1 cellular context compared by ENCODE assay signal in the genomic region with DNA sequence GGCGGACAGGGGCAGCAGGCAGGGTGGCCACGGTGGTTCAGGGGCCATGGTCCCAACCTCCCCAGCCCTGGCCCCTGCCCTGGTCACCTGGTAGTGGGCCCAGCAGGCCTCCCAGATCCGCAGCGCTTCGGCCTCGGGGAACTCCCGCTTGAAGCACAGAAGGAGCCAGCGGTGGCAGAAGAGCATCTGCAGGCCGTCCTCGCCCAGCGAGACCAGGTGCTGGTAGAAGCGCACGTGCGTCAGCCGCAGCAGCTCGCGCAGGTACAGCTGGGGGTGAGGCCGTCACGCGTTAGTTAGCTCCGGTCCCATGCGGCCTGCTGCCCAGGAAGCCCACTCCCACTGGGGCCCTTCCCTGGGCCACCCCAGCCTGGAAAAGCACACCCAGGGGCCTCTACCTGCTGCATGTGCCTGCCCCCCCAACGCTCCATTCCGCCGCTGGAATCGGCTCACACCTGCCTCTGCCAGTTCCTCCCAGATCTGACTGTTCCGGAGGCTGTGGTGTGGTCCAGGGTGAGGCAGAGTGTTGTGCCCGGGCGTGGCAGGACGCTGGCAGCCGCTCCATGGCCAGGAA.
TF ChIP-seq lines count a peak whose summit lies in the region.

No MANE protein-coding gene starts in this region.

TF ChIP-seq in H1, 55 proteins besides CTCF, POLR2A, EP300 and RAD21:
- TF ChIP-seq POU5F1 (IDR thresholded peaks at IDR 0.05; ENCODE audit: low read depth, low read length) (no peak), NANOG (IDR thresholded peaks at IDR 0.05; ENCODE audit: insufficient read depth, low read depth, low read length, poor library complexity, severe bottlenecking) (no peak), YY1 (IDR thresholded peaks at IDR 0.05; ENCODE audit: low read depth, low read length) (no peak), JUND (IDR thresholded peaks at IDR 0.05; ENCODE audit: low read length) (no peak), NRF1 (IDR thresholded peaks at IDR 0.05; ENCODE audit: low read depth, low read length) (no peak), SAP30 (IDR thresholded peaks at IDR 0.05; ENCODE audit: insufficient read depth, insufficient replicate concordance, low read length) (no peak), KDM4A (IDR thresholded peaks at IDR 0.05; ENCODE audit: low read depth, low read length, severe bottlenecking) (no peak), SP1 (IDR thresholded peaks at IDR 0.05; ENCODE audit: low read depth, low read length) (no peak), ASH2L (IDR thresholded peaks at IDR 0.05; ENCODE audit: low read length) (no peak), EGR1 (IDR thresholded peaks at IDR 0.05; ENCODE audit: borderline replicate concordance, low read depth, low read length) (no peak), HDAC6 (IDR thresholded peaks at IDR 0.05; ENCODE audit: low read depth, low read length) (no peak), SIN3A (conservative IDR thresholded peaks at IDR 0.05 in 1 of 2, IDR thresholded peaks at IDR 0.05 in 1 of 2; ENCODE audit: low read depth in 1 of 2, low read length in 2 of 2) (no peak), BACH1 (IDR thresholded peaks at IDR 0.05; ENCODE audit: low read length) (no peak), RNF2 (IDR thresholded peaks at IDR 0.05; ENCODE audit: borderline replicate concordance, low read depth, low read length, missing control alignments, poor library complexity, severe bottlenecking) (no peak), BCL11A (IDR thresholded peaks at IDR 0.05; ENCODE audit: low read depth in 2 of 2, low read length in 2 of 2) (no peak), PHF8 (conservative IDR thresholded peaks at IDR 0.05; ENCODE audit: low read depth, low read length) (no peak)
- TF ChIP-seq, protein P1, sequence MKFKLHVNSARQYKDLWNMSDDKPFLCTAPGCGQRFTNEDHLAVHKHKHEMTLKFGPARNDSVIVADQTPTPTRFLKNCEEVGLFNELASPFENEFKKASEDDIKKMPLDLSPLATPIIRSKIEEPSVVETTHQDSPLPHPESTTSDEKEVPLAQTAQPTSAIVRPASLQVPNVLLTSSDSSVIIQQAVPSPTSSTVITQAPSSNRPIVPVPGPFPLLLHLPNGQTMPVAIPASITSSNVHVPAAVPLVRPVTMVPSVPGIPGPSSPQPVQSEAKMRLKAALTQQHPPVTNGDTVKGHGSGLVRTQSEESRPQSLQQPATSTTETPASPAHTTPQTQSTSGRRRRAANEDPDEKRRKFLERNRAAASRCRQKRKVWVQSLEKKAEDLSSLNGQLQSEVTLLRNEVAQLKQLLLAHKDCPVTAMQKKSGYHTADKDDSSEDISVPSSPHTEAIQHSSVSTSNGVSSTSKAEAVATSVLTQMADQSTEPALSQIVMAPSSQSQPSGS (IDR thresholded peaks at IDR 0.05; ENCODE audit: low read length) = no peak
- TF ChIP-seq, protein P2, sequence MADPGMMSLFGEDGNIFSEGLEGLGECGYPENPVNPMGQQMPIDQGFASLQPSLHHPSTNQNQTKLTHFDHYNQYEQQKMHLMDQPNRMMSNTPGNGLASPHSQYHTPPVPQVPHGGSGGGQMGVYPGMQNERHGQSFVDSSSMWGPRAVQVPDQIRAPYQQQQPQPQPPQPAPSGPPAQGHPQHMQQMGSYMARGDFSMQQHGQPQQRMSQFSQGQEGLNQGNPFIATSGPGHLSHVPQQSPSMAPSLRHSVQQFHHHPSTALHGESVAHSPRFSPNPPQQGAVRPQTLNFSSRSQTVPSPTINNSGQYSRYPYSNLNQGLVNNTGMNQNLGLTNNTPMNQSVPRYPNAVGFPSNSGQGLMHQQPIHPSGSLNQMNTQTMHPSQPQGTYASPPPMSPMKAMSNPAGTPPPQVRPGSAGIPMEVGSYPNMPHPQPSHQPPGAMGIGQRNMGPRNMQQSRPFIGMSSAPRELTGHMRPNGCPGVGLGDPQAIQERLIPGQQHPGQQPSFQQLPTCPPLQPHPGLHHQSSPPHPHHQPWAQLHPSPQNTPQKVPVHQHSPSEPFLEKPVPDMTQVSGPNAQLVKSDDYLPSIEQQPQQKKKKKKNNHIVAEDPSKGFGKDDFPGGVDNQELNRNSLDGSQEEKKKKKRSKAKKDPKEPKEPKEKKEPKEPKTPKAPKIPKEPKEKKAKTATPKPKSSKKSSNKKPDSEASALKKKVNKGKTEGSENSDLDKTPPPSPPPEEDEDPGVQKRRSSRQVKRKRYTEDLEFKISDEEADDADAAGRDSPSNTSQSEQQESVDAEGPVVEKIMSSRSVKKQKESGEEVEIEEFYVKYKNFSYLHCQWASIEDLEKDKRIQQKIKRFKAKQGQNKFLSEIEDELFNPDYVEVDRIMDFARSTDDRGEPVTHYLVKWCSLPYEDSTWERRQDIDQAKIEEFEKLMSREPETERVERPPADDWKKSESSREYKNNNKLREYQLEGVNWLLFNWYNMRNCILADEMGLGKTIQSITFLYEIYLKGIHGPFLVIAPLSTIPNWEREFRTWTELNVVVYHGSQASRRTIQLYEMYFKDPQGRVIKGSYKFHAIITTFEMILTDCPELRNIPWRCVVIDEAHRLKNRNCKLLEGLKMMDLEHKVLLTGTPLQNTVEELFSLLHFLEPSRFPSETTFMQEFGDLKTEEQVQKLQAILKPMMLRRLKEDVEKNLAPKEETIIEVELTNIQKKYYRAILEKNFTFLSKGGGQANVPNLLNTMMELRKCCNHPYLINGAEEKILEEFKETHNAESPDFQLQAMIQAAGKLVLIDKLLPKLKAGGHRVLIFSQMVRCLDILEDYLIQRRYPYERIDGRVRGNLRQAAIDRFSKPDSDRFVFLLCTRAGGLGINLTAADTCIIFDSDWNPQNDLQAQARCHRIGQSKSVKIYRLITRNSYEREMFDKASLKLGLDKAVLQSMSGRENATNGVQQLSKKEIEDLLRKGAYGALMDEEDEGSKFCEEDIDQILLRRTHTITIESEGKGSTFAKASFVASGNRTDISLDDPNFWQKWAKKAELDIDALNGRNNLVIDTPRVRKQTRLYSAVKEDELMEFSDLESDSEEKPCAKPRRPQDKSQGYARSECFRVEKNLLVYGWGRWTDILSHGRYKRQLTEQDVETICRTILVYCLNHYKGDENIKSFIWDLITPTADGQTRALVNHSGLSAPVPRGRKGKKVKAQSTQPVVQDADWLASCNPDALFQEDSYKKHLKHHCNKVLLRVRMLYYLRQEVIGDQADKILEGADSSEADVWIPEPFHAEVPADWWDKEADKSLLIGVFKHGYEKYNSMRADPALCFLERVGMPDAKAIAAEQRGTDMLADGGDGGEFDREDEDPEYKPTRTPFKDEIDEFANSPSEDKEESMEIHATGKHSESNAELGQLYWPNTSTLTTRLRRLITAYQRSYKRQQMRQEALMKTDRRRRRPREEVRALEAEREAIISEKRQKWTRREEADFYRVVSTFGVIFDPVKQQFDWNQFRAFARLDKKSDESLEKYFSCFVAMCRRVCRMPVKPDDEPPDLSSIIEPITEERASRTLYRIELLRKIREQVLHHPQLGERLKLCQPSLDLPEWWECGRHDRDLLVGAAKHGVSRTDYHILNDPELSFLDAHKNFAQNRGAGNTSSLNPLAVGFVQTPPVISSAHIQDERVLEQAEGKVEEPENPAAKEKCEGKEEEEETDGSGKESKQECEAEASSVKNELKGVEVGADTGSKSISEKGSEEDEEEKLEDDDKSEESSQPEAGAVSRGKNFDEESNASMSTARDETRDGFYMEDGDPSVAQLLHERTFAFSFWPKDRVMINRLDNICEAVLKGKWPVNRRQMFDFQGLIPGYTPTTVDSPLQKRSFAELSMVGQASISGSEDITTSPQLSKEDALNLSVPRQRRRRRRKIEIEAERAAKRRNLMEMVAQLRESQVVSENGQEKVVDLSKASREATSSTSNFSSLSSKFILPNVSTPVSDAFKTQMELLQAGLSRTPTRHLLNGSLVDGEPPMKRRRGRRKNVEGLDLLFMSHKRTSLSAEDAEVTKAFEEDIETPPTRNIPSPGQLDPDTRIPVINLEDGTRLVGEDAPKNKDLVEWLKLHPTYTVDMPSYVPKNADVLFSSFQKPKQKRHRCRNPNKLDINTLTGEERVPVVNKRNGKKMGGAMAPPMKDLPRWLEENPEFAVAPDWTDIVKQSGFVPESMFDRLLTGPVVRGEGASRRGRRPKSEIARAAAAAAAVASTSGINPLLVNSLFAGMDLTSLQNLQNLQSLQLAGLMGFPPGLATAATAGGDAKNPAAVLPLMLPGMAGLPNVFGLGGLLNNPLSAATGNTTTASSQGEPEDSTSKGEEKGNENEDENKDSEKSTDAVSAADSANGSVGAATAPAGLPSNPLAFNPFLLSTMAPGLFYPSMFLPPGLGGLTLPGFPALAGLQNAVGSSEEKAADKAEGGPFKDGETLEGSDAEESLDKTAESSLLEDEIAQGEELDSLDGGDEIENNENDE (IDR thresholded peaks at IDR 0.05; ENCODE audit: insufficient replicate concordance, low read length) = no peak
- TF ChIP-seq, protein P3, sequence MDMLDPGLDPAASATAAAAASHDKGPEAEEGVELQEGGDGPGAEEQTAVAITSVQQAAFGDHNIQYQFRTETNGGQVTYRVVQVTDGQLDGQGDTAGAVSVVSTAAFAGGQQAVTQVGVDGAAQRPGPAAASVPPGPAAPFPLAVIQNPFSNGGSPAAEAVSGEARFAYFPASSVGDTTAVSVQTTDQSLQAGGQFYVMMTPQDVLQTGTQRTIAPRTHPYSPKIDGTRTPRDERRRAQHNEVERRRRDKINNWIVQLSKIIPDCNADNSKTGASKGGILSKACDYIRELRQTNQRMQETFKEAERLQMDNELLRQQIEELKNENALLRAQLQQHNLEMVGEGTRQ (IDR thresholded peaks at IDR 0.05; ENCODE audit: low read length) = no peak
- TF ChIP-seq, protein P4, sequence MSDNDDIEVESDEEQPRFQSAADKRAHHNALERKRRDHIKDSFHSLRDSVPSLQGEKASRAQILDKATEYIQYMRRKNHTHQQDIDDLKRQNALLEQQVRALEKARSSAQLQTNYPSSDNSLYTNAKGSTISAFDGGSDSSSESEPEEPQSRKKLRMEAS (IDR thresholded peaks at IDR 0.05) = no peak
